Comparison of ENCODE assay signal across 1 cellular context in the genomic region with DNA sequence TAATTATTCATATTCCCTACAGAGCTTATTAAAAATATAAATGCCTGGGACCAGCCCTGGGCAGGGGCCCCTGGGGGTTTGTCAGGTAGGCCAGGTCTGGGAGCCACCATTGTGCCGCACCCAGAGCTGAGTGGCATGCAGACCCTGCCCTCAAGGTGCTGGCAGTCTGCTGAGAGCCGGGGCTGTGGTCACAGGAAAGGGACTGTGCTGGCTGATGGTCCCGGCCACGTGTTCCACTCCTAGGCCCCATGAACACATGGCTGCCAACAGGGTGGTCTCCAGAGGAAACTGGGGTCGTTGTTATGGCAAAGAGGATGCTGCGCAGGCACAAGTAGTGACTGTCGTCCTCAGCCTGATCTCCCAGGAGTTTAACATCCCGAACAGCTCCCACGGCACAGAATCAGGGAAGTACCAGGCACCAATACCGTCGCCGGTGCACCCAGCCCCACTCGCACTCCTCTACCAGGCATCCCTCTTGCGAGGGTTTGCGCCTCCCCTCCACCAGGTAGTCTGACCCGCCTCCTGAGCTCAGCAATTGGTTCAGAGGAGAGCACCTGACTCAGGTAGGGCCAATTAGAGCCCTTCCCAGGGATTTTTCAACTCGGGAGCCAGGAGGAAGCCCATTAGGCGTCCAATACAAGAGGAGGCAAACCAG.
TF ChIP-seq lines count a peak whose summit lies in the region.

No MANE protein-coding gene starts in this region.

TF ChIP-seq in H1, 55 proteins besides CTCF, POLR2A, EP300 and RAD21:
- TF ChIP-seq NANOG (IDR thresholded peaks at IDR 0.05; ENCODE audit: insufficient read depth, low read depth, low read length, poor library complexity, severe bottlenecking) (no peak), JUND (IDR thresholded peaks at IDR 0.05; ENCODE audit: low read length) (no peak), TBP (IDR thresholded peaks at IDR 0.05; ENCODE audit: low read depth, low read length) (no peak), RXRA (IDR thresholded peaks at IDR 0.05; ENCODE audit: insufficient read depth, low read depth, low read length) (no peak), YY1 (IDR thresholded peaks at IDR 0.05; ENCODE audit: low read depth, low read length) (no peak), JUN (IDR thresholded peaks at IDR 0.05; ENCODE audit: low read depth, low read length) (no peak), CTBP2 (IDR thresholded peaks at IDR 0.05; ENCODE audit: borderline replicate concordance, insufficient read depth, insufficient read length, low read length) (no peak)
- TF ChIP-seq, protein P1, sequence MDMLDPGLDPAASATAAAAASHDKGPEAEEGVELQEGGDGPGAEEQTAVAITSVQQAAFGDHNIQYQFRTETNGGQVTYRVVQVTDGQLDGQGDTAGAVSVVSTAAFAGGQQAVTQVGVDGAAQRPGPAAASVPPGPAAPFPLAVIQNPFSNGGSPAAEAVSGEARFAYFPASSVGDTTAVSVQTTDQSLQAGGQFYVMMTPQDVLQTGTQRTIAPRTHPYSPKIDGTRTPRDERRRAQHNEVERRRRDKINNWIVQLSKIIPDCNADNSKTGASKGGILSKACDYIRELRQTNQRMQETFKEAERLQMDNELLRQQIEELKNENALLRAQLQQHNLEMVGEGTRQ (IDR thresholded peaks at IDR 0.05; ENCODE audit: low read length) = no peak
